ENCODE assay signal across 14 cellular contexts in the genomic region with DNA sequence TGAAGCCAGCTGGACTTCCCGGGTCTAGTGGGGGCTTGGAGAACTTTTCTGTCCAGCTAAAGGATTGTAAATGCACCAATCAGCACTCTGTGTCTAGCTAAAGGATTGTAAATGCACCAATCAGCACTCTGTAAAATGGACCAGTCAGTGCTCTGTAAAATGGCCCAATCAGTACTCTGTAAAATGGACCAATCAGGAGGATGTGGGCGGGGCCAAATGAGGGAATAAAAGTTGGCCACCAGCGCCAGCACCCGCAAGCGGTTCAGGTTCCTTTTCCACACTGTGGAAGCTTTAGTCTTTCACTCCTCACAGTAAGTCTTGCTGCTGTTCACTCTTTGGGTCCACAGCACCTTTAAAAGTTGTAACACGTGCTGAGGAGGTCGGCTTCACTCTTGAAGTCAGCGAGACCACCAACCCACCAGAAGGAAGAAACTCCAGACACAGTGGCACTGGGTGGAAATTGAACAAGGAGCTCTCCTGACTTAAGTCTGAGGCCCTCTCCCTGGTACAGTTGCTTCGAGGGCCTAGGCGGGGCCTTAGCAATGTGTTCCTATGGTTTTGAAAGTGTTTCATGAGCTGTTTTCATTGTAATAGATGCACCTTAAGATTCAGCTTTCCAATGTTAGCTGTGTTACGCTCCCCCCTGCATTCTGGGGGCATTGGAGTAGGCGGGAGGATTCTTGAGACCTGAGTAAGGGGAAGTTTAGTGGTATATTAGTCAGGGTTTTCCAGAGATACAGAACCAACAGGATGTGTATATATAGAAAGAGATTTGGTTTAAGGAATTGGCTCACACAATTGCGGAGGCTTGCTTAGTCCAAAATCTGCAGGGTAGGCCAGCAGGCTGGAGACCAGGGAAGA. TPM values are rescaled to one million over a fixed set of nuclear protein-coding genes. Genes with fewer than 3 reads are reported as not detected.
DNase-seq lines count a peak whose midpoint lies in the region; ATAC-seq, FAIRE-seq and TF ChIP-seq lines count a peak whose summit lies in the region.
"Had no signal": no experiment of that assay in that cellular context is flagged by ENCODE, and none has a peak within 500 bp of the region (broad histone marks: within the 10 kb centered on the region; RNA-seq: fewer than 3 reads in every experiment).

No MANE protein-coding gene starts in this region.

- H3K4me2 ChIP-seq in astrocyte (ENCODE audit: low read length): peak overlapping the region; percentile 51

- H3K36me3 ChIP-seq in ACC112 (ENCODE audit: insufficient read depth, low read length) (no peaks in the 10 kb centered on the region), astrocyte (ENCODE audit: insufficient read depth, low read length) (no peaks in the 10 kb centered on the region)
- H3K36me3 ChIP-seq: suprapubic skin had no signal

- H4K20me1 ChIP-seq in astrocyte (ENCODE audit: insufficient read depth, low read length): no peaks in the 10 kb centered on the region

- peak; percentile 100 for DNase-seq in HT1080 (ENCODE audit: low read depth)
- DNase-seq in astrocyte (ENCODE audit: low read depth): peak; percentile 98
- peak; percentile 86 for DNase-seq in hepatic stellate cell (ENCODE audit: low spot score)
- no peak for DNase-seq in T-helper 1 cell
- DNase-seq in epidermal melanocyte (ENCODE audit: insufficient read length, low spot score): no peak
- DNase-seq in activated naive CD4-positive, alpha-beta T cell treated with anti-CD3 and anti-CD28 coated beads, Interleukin-2, amount 50 U/mL, for 16 hours: no peak
- DNase-seq: activated naive CD4-positive, alpha-beta T cell; AML-193; NCI-H1105; NCI-H526 treated with DMSO at 0.1 percent for 48 hours had no signal

- peak overlapping the region; percentile 83 for H3K27ac Mint-ChIP-seq in astrocyte (ENCODE audit: unreplicated experiment)
- H3K27ac Mint-ChIP-seq: dendritic cell treated with granulocyte-macrophage colony-stimulating factor and Interleukin-4, amounts not matched to agents 40 ng/mL and 50 ng/mL, for 4 days had no signal

- FAIRE-seq in astrocyte (lab: Jason Lieb, UNC): peak; percentile 87

- peaks cover 9% of the 10 kb centered on the region for H3K4me1 Mint-ChIP-seq in astrocyte (ENCODE audit: low read depth, unreplicated experiment)

- H3K27me3 Mint-ChIP-seq in astrocyte (ENCODE audit: low read depth, unreplicated experiment): no peaks in the 10 kb centered on the region

- H3K36me3 Mint-ChIP-seq in astrocyte (ENCODE audit: low read depth, unreplicated experiment): no peaks in the 10 kb centered on the region

- H3K79me2 ChIP-seq in ACC112 (ENCODE audit: control insufficient read depth, insufficient read depth, low read length, unreplicated experiment) (no peaks in the 10 kb centered on the region), astrocyte (ENCODE audit: insufficient read depth, low read length) (no peaks in the 10 kb centered on the region)

- ATAC-seq in HG02840 (IDR thresholded peaks at IDR 0.05; ENCODE audit: low FRiP score, unreplicated experiment): no peak

- H3K9me3 ChIP-seq in astrocyte (ENCODE audit: insufficient read depth, low read depth, low read length): no peaks in the 10 kb centered on the region
- H3K9me3 ChIP-seq: suprapubic skin had no signal

- H3K4me3 Mint-ChIP-seq in astrocyte (ENCODE audit: unreplicated experiment): no peak overlapping the region
- H3K4me3 Mint-ChIP-seq: dendritic cell treated with granulocyte-macrophage colony-stimulating factor and Interleukin-4, amounts not matched to agents 40 ng/mL and 50 ng/mL, for 4 days had no signal

- H3K4me3 ChIP-seq in ACC112 (ENCODE audit: low read depth, low read length) (no peak overlapping the region), astrocyte (ENCODE audit: insufficient read depth, low read depth, low read length) (no peak overlapping the region)
- H3K4me3 ChIP-seq: suprapubic skin had no signal

- H3K27me3 ChIP-seq in ACC112 (ENCODE audit: insufficient read depth, low read length): no peaks in the 10 kb centered on the region
- no peaks in the 10 kb centered on the region for H3K27me3 ChIP-seq in astrocyte (ENCODE audit: insufficient read depth, low read length)
- H3K27me3 ChIP-seq: suprapubic skin had no signal

- TF ChIP-seq CTCF in astrocyte (IDR thresholded peaks at IDR 0.05; ENCODE audit: insufficient read depth, low read depth, low read length): no peak

- H3K27ac ChIP-seq in ACC112 (ENCODE audit: low read depth, low read length) (peak overlapping the region; percentile 84), astrocyte (ENCODE audit: low read depth, low read length) (peak overlapping the region; percentile 88)
- H3K27ac ChIP-seq: suprapubic skin had no signal

- H2AFZ ChIP-seq in ACC112 (ENCODE audit: low read length, unreplicated experiment): peak overlapping the region; percentile 37
- peak overlapping the region; percentile 48 for H2AFZ ChIP-seq in astrocyte (ENCODE audit: low read depth, low read length)

- H3K9ac ChIP-seq in astrocyte (ENCODE audit: low read length): peak overlapping the region; percentile 60

- H3K4me1 ChIP-seq in ACC112 (ENCODE audit: control insufficient read depth, insufficient read depth, low read length, unreplicated experiment) (peaks cover 10% of the 10 kb centered on the region), astrocyte (ENCODE audit: insufficient read depth, low read length) (peaks cover 16% of the 10 kb centered on the region)
- H3K4me1 ChIP-seq: suprapubic skin had no signal

- H3K9me3 Mint-ChIP-seq in astrocyte (ENCODE audit: unreplicated experiment): no peaks in the 10 kb centered on the region

RNA-seq across cellular contexts. Expression of a gene that starts 21.4 kb away (rescaled TPM):
- 54.6 and 61.2 TPM in 2 replicates for total RNA-seq in HT1080 (2014; rRNA removed; shearing (Covaris generic))
- polyA plus RNA-seq in HT1080 (2015; cell fraction: cytosol; rRNA removed): 30.3 and 35.9 TPM in 2 replicates
- polyA plus RNA-seq in HT1080 (2015; cell fraction: nucleus; rRNA removed): 53.0 and 56.3 TPM in 2 replicates
- 65.7 and 80.2 TPM in 2 replicates for total RNA-seq in astrocyte

Comparison
In these comparisons a context has a peak if more than half of its experiments do, and no peak if none do; other contexts are left out.
1. DNase-seq: peak in HT1080 (single experiment), astrocyte (single experiment) and hepatic stellate cell (single experiment); none in T-helper 1 cell (0 of 5), epidermal melanocyte (single experiment) and activated naive CD4-positive, alpha-beta T cell treated with anti-CD3 and anti-CD28 coated beads, Interleukin-2, amount 50 U/mL, for 16 hours (single experiment).